Comparison of ENCODE assay signal across 9 cellular contexts in the genomic region with DNA sequence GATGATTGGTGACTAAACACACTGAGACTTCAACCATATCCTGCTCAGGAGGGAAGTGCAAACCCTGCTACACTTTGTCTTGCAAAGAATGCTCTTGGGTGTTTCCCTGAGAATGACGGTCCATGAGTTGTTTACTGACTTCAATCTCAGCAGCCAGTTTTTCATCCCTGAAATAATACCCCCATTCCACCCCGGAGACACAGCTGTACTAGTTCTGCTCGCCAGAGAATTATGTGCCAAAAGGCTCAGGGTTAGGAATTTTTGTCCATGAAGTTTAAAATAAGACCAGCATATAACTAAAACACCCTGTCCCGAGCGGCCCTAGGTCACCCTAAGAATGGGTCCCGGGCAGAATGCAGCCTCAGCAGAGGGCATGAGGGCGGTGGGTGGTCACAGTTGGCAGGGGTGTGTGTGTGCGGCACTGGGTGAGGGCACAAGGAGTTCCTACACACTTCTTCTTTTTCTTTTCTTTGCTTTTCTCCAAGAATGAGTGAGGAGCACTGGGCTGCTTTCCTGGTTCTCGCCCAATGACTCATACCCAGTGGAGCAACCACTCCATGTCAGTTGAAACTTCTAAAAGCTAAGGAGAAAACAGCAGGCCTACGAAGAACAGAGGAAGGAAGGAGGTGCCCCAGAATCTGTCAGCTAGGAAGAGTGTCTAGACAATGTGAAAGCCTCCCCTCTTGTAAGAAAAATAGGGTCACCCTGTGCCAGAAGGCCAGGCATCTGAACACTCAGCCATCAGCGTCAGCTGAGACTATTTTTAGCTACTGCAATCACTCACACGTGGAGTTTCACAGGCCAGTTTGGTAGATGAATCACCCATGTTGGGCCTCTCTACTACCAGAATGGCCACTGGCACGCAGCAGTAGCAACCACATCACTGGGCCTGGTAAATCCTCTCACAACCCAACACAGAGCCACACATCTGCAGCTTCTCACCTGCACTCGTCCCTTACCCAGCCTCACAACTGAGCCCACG.
DNase-seq lines count a peak whose midpoint lies in the region; ATAC-seq and TF ChIP-seq lines count a peak whose summit lies in the region.
"Had no signal": no experiment of that assay in that cellular context is flagged by ENCODE, and none has a peak within 500 bp of the region (broad histone marks: within the 10 kb centered on the region; RNA-seq: fewer than 3 reads in every experiment).

No MANE protein-coding gene starts in this region.

- H3K4me3 ChIP-seq in heart right ventricle: no peak overlapping the region

- peak; percentile 87 for ATAC-seq in HG03139 (IDR thresholded peaks at IDR 0.05; ENCODE audit: unreplicated experiment)
- ATAC-seq in heart right ventricle: peak; percentile 81 to 94 (median 92)

- peaks cover 19 to 57% (median 48%) of the 10 kb centered on the region in 9 donors for H3K4me1 ChIP-seq in heart right ventricle

- peaks cover 0 to 74% (median 18%) of the 10 kb centered on the region in 9 donors for H3K36me3 ChIP-seq in heart right ventricle

- peak overlapping the region; percentile 34 to 89 (median 82) for H3K27ac ChIP-seq in heart right ventricle
- H3K27ac ChIP-seq: 22Rv1 had no signal

- peaks cover 0 to 4% (median 0%) of the 10 kb centered on the region in 11 donors for H3K9me3 ChIP-seq in heart right ventricle

- WGBS in heart right ventricle, 2 donors: 54 to 57% methylated on average over 15 of the region's 15 CpGs

- intact Hi-C loops in heart right ventricle (cut with DNase I): loop anchor here in 1 of 10 donors (5.0 kb wide), 1 partner anchor 48 kb away; no protein-coding TSS in a partner anchor

- DNase-seq in DMS53 (lab: John Stamatoyannopoulos, UW): peak; percentile 38
- no peak for DNase-seq in DMS53 treated with DMSO at 0.1 percent for 48 hours (lab: John Stamatoyannopoulos, UW; ENCODE audit: unreplicated experiment)
- peak; percentile 63 for DNase-seq in T1000 (lab: John Stamatoyannopoulos, UW)
- peak; percentile 40 to 65 for DNase-seq in heart right ventricle
- peak; percentile 98 for DNase-seq in stromal cell of bone marrow (ENCODE audit: low read depth)
- DNase-seq in NCI-H146 (lab: John Stamatoyannopoulos, UW): no peak
- DNase-seq in NCI-H2171 (lab: John Stamatoyannopoulos, UW): no peak

- no peaks in the 10 kb centered on the region for H3K27me3 ChIP-seq in heart right ventricle

- no peak for TF ChIP-seq CTCF in heart right ventricle (IDR thresholded peaks at IDR 0.05)

Comparison
In these comparisons a context has a peak if more than half of its experiments do, and no peak if none do; other contexts are left out.
1. DNase-seq: peak in DMS53 (single experiment), T1000 (single experiment), heart right ventricle (2 of 2) and stromal cell of bone marrow (single experiment); none in DMS53 treated with DMSO at 0.1 percent for 48 hours (single experiment), NCI-H146 (single experiment) and NCI-H2171 (single experiment).